ENCODE assay signal across 8 cellular contexts in the genomic region with DNA sequence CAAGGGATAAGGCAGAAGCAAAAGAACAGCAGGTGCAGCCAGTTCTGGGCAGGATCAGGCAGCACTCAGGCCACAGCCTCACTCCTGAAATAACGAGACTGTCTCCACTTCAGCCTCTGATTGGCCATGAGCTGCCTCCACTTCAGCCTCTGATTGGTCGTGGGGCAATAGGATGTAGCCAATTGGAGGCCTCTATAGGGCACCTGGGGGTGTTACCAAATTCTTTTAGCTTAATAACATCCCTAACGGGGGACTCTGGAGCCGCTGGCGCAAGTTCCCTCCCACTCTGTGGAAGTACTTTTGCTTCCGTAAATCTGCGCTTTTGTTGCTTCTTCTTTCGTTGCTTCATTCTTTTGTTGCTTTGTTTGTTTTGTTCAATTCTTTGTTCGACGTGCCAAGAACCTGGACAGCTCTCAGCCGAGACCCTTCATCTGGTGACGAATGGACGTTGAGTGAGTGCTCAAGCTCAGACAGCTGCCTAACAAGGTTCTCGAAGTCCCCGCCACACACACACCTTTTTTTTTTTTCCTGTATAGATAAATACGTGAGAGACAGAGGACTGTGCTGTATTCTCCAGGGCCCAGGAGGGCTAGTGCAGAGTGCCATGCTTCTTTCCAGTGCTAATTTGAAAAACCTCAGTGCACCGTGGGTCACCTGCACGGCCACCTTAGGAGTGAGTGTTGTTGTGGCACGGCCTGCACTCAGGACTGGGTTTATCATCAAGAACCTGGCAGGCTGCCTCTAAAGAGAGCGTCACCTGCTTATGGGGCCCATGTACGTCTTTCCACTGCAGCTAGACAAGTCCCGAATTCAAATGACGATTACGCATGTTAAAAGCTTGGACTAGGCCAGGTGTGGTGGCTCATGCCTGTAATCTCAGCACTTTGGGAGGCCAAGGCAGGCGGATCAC. TPM values are rescaled to one million over a fixed set of nuclear protein-coding genes. Genes with fewer than 3 reads are reported as not detected.
DNase-seq lines count a peak whose midpoint lies in the region; ATAC-seq and TF ChIP-seq lines count a peak whose summit lies in the region.

No MANE protein-coding gene starts in this region.

- peak; percentile 87 for DNase-seq in NCI-H2171 treated with DMSO at 0.1 percent for 48 hours (lab: John Stamatoyannopoulos, UW)
- peak; percentile 23 to 25 for DNase-seq in erythroblast (lab: John Stamatoyannopoulos, UW)
- no peak for DNase-seq in osteoblast (ENCODE audit: insufficient read length, low spot score, missing footprints)
- DNase-seq in ascending aorta (ENCODE audit: low spot score in 2 of 2): no peak
- DNase-seq in midbrain (lab: John Stamatoyannopoulos, UW): no peak
- DNase-seq in HEK293T (ENCODE audit: extremely low spot score): no peak
- no peak for DNase-seq in GM03348 (ENCODE audit: low spot score)

- CTCF ChIA-PET in HEK293T (lab: Yijun Ruan, JAX): no interaction called here

- peak overlapping the region; percentile 25 for H2AFZ ChIP-seq in osteoblast (ENCODE audit: low read length)

- POLR2A ChIA-PET in HEK293T (lab: Yijun Ruan, JAX): no interaction called here

- TF ChIP-seq CTCF in osteoblast (IDR thresholded peaks at IDR 0.05; ENCODE audit: extremely low read depth, low read depth, low read length) (no peak), ascending aorta (IDR thresholded peaks at IDR 0.05) (no peak)

- H3K4me1 ChIP-seq in osteoblast (ENCODE audit: insufficient read depth, low read length): no peaks in the 10 kb centered on the region
- no peaks in the 10 kb centered on the region for H3K4me1 ChIP-seq in ascending aorta

- no peak for TF ChIP-seq POLR2A in erythroblast (IDR thresholded peaks at IDR 0.05; ENCODE audit: low read length)

- ATAC-seq in HG02623 (IDR thresholded peaks at IDR 0.05; ENCODE audit: unreplicated experiment): peak; percentile 63

- no peaks in the 10 kb centered on the region for H3K36me3 ChIP-seq in osteoblast (ENCODE audit: insufficient read depth, low read length)
- H3K36me3 ChIP-seq in ascending aorta: no peaks in the 10 kb centered on the region

- peak overlapping the region; percentile 39 for H3K4me2 ChIP-seq in osteoblast (ENCODE audit: insufficient read depth, low read length)

- H3K27me3 ChIP-seq in osteoblast (ENCODE audit: insufficient read depth, low read length): peaks cover 11% of the 10 kb centered on the region
- H3K27me3 ChIP-seq in ascending aorta: no peaks in the 10 kb centered on the region

- H3K27ac ChIP-seq in osteoblast (ENCODE audit: low read depth, low read length): no peak overlapping the region
- no peak overlapping the region for H3K27ac ChIP-seq in ascending aorta

- no peaks in the 10 kb centered on the region for H3K79me2 ChIP-seq in osteoblast (ENCODE audit: insufficient read depth, low read length)

- no peaks in the 10 kb centered on the region for H4K20me1 ChIP-seq in osteoblast (ENCODE audit: insufficient read depth, low read length)

- intact Hi-C loops in ascending aorta (cut with DNase I): loop anchor here (5.0 kb wide), 1 partner anchor 252 kb away; no protein-coding TSS in a partner anchor

- H3K9me3 ChIP-seq in osteoblast (ENCODE audit: low read depth, low read length): no peaks in the 10 kb centered on the region
- no peaks in the 10 kb centered on the region for H3K9me3 ChIP-seq in ascending aorta

- H3K4me3 ChIP-seq in osteoblast (ENCODE audit: insufficient read depth, low read length) (peak overlapping the region; percentile 25), ascending aorta (no peak overlapping the region)

TF ChIP-seq in HEK293T, 16 proteins besides CTCF, POLR2A, EP300 and RAD21:
- TF ChIP-seq BHLHE40 (IDR thresholded peaks at IDR 0.05; ENCODE audit: borderline replicate concordance): no peak
- no peak for TF ChIP-seq ZNF384 (IDR thresholded peaks at IDR 0.05)
- TF ChIP-seq CTBP1 (IDR thresholded peaks at IDR 0.05; ENCODE audit: borderline replicate concordance): no peak
- TF ChIP-seq FOXA1 (IDR thresholded peaks at IDR 0.05): no peak
- TF ChIP-seq SUZ12 (IDR thresholded peaks at IDR 0.05): no peak
- no peak for TF ChIP-seq FOXM1 (IDR thresholded peaks at IDR 0.05; ENCODE audit: borderline replicate concordance)
- TF ChIP-seq NFRKB (IDR thresholded peaks at IDR 0.05): no peak
- TF ChIP-seq L3MBTL2 (conservative IDR thresholded peaks at IDR 0.05): no peak
- TF ChIP-seq FOXK2 (IDR thresholded peaks at IDR 0.05): no peak
- TF ChIP-seq ELF4 (IDR thresholded peaks at IDR 0.05): no peak
- no peak for TF ChIP-seq TARDBP (IDR thresholded peaks at IDR 0.05)
- no peak for TF ChIP-seq SP1 (IDR thresholded peaks at IDR 0.05)
- TF ChIP-seq, protein P1, sequence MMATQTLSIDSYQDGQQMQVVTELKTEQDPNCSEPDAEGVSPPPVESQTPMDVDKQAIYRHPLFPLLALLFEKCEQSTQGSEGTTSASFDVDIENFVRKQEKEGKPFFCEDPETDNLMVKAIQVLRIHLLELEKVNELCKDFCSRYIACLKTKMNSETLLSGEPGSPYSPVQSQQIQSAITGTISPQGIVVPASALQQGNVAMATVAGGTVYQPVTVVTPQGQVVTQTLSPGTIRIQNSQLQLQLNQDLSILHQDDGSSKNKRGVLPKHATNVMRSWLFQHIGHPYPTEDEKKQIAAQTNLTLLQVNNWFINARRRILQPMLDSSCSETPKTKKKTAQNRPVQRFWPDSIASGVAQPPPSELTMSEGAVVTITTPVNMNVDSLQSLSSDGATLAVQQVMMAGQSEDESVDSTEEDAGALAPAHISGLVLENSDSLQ (IDR thresholded peaks at IDR 0.05): no peak
- no peak for TF ChIP-seq LEF1 (IDR thresholded peaks at IDR 0.05; ENCODE audit: borderline replicate concordance)
- no peak for TF ChIP-seq ARNT (IDR thresholded peaks at IDR 0.05)
- no peak for TF ChIP-seq HDGF (IDR thresholded peaks at IDR 0.05; ENCODE audit: borderline replicate concordance)

RNA-seq across cellular contexts. Expression of a gene that starts 32.0 kb away (rescaled TPM):
- total RNA-seq in osteoblast: 15.3 and 17.0 TPM in 2 replicates
- total RNA-seq in ascending aorta: 22.4 TPM

Comparison
In these comparisons a context has a peak if more than half of its experiments do, and no peak if none do; other contexts are left out.
1. DNase-seq: peak in NCI-H2171 treated with DMSO at 0.1 percent for 48 hours (single experiment) and erythroblast (2 of 2); none in osteoblast (single experiment), ascending aorta (0 of 2), midbrain (single experiment), HEK293T (single experiment) and GM03348 (single experiment).